9 cellular contexts compared by ENCODE assay signal in genomic region chr21:46284722-46285121, GRCh38. TPM values are rescaled to one million over a fixed set of nuclear protein-coding genes. Genes with fewer than 3 reads are reported as not detected.
DNase-seq lines count a peak whose midpoint lies in the region; ATAC-seq and TF ChIP-seq lines count a peak whose summit lies in the region.
"Had no signal": no experiment of that assay in that cellular context is flagged by ENCODE, and none has a peak within 500 bp of the region (broad histone marks: within the 10 kb centered on the region; RNA-seq: fewer than 3 reads in every experiment).

No MANE protein-coding gene starts in this region.

- peaks cover 43% of the 10 kb centered on the region for H3K36me3 Mint-ChIP-seq in T-helper 2 cell treated with Interferon-gamma antibody and Interleukin-4, amounts not matched to agents 5 μg/mL and 100 μg/mL, for 36 hours (ENCODE audit: low read depth)
- peaks cover 22% of the 10 kb centered on the region for H3K36me3 Mint-ChIP-seq in T-cell

- CTCF ChIA-PET in T-cell (lab: Charles Lee), result interaction anchor here in 1 of 2 donors (1.8 kb wide), 1 partner anchor 141 kb away, joined by 10 read pairs; no protein-coding TSS in a partner anchor

- no peaks in the 10 kb centered on the region for H3K9me3 Mint-ChIP-seq in T-helper 2 cell treated with Interferon-gamma antibody and Interleukin-4, amounts not matched to agents 5 μg/mL and 100 μg/mL, for 36 hours
- no peaks in the 10 kb centered on the region for H3K9me3 Mint-ChIP-seq in T-cell

- H3K4me3 Mint-ChIP-seq in T-helper 2 cell treated with Interferon-gamma antibody and Interleukin-4, amounts not matched to agents 5 μg/mL and 100 μg/mL, for 36 hours, result peak overlapping the region; percentile 96
- peak overlapping the region; percentile 86 to 98 (median 93) for H3K4me3 Mint-ChIP-seq in T-cell

- DNase-seq in T-helper 2 cell treated with Interferon-gamma antibody and Interleukin-4, amounts not matched to agents 5 μg/mL and 100 μg/mL, for 36 hours (ENCODE audit: low spot score), result no peak
- DNase-seq in T-helper 2 cell, result no peak
- no peak for DNase-seq in T-cell
- no peak for DNase-seq in fibroblast of pulmonary artery (ENCODE audit: low read depth)
- DNase-seq in NOMO-1 treated with dmso at 0.1 percent for 144 hours (lab: John Stamatoyannopoulos, UW; ENCODE audit: unreplicated experiment), result no peak
- DNase-seq: activated CD4-positive, alpha-beta T cell treated with anti-CD3 and anti-CD28 coated beads, Interleukin-2, amount 50 U/mL, for 1 hour had no signal

- H3K4me3 ChIP-seq in fibroblast of pulmonary artery (replicated peaks; ENCODE audit: low read depth, low read length) (peak overlapping the region; percentile 87), skin epidermis (peak overlapping the region in 4 of 7 experiments; percentile 1 to 99 (median 73))

- POLR2A ChIA-PET in T-cell (lab: Charles Lee), result interaction anchor here in 1 of 2 donors (0.8 kb wide), 1 partner anchor 373 kb away, joined by 3 read pairs; no protein-coding TSS in a partner anchor

- peaks cover 35% of the 10 kb centered on the region for H3K4me1 Mint-ChIP-seq in T-helper 2 cell treated with Interferon-gamma antibody and Interleukin-4, amounts not matched to agents 5 μg/mL and 100 μg/mL, for 36 hours (ENCODE audit: low read depth)
- peaks cover 56 to 65% (median 59%) of the 10 kb centered on the region in 3 donors for H3K4me1 Mint-ChIP-seq in T-cell

- peak overlapping the region in 10 of 21 experiments; percentile 25 to 99 (median 96) for H3K27ac ChIP-seq in skin epidermis

- TF ChIP-seq POLR2A in GM18505 (IDR thresholded peaks at IDR 0.05; ENCODE audit: borderline replicate concordance, extremely low read depth, insufficient read depth, insufficient read length), result no peak

- TF ChIP-seq CTCF in fibroblast of pulmonary artery (IDR thresholded peaks at IDR 0.05; ENCODE audit: low read length, missing control alignments), result no peak

- ATAC-seq in T-cell (replicated peaks in 1 of 4) (no peak), GM18520 (IDR thresholded peaks at IDR 0.05; ENCODE audit: unreplicated experiment) (no peak), GM18505 (IDR thresholded peaks at IDR 0.05; ENCODE audit: unreplicated experiment) (no peak)

- no peaks in the 10 kb centered on the region for H3K27me3 Mint-ChIP-seq in T-helper 2 cell treated with Interferon-gamma antibody and Interleukin-4, amounts not matched to agents 5 μg/mL and 100 μg/mL, for 36 hours (ENCODE audit: low read depth)
- no peaks in the 10 kb centered on the region for H3K27me3 Mint-ChIP-seq in T-cell

- peak overlapping the region; percentile 91 for H3K27ac Mint-ChIP-seq in T-helper 2 cell treated with Interferon-gamma antibody and Interleukin-4, amounts not matched to agents 5 μg/mL and 100 μg/mL, for 36 hours
- peak overlapping the region; percentile 72 to 82 for H3K27ac Mint-ChIP-seq in T-cell

RNA-seq across cellular contexts. Expression of gene MCM3AP, which starts 0.7 kb away (rescaled TPM):
- total RNA-seq in T-cell, result 100 to 1,000 TPM; 126 to 180 (median 166) TPM

RNA-seq across cellular contexts. Expression of gene YBEY, which starts 1.4 kb away (rescaled TPM):
- total RNA-seq in T-cell, result 10 to 100 TPM; 10.0 to 21.2 (median 19.3) TPM

RNA-seq across cellular contexts. Expression of gene C21orf58, which starts 38.9 kb away (rescaled TPM):
- 1 to 10 TPM; 3.9 to 9.2 (median 8.3) TPM for total RNA-seq in T-cell

RNA-seq across cellular contexts. Expression of gene PCNT, which starts 39.2 kb away (rescaled TPM):
- 10 to 100 TPM; 52.8 to 65.0 (median 58.6) TPM for total RNA-seq in T-cell

RNA-seq across cellular contexts. Expression of gene LSS, which starts 56.1 kb away (rescaled TPM):
- total RNA-seq in T-cell, result 10 to 100 TPM; 41.3 to 63.0 (median 49.4) TPM
